1 cellular context compared by ENCODE assay signal in the genomic region with DNA sequence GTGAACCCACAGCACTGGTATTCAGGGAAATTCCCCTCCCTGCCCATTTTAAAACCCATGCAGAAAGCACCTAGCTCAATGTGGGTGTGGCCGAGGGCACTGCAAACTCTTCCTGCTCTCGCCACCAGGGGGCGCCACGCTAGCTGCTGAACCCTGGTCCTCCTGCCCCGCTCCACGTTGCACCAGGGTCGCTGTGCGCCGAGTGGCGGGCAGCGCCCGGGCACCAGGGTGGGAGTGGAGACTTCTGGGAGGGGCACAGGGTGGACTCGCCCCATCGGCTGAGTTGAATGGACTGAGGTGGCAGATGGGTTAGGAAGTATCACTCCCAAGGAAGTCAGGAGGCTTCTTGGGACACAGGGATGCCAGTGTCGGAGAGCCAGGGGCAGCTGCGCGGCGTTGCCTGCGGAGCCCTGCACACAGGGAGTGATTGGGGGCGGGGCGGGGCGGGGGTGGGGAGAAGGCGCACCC.
A peak's percentile ranks its signal among the peaks of the same experiment; 100 is the strongest.
TF ChIP-seq lines count a peak whose summit lies in the region.

No MANE protein-coding gene starts in this region.

TF ChIP-seq in HEK293, 187 proteins besides CTCF, POLR2A, EP300 and RAD21 (continued from another document):
- TF ChIP-seq, protein P1, sequence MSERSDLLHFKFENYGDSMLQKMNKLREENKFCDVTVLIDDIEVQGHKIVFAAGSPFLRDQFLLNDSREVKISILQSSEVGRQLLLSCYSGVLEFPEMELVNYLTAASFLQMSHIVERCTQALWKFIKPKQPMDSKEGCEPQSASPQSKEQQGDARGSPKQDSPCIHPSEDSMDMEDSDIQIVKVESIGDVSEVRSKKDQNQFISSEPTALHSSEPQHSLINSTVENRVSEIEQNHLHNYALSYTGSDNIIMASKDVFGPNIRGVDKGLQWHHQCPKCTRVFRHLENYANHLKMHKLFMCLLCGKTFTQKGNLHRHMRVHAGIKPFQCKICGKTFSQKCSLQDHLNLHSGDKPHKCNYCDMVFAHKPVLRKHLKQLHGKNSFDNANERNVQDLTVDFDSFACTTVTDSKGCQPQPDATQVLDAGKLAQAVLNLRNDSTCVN (tag by site-specific recombination; optimal IDR thresholded peaks at IDR 0.05), result no peak
- TF ChIP-seq ZNF423 (tag by site-specific recombination; IDR thresholded peaks at IDR 0.05) (no peak), ZFP69B (tag by site-specific recombination; IDR thresholded peaks at IDR 0.05) (no peak), ZBTB7A (tag by site-specific recombination; IDR thresholded peaks at IDR 0.05; ENCODE audit: low read depth) (no peak), OVOL3 (tag by site-specific recombination; IDR thresholded peaks at IDR 0.05) (no peak), ZBTB10 (tag by site-specific recombination; IDR thresholded peaks at IDR 0.05) (no peak), ZNF354C (tag by site-specific recombination; IDR thresholded peaks at IDR 0.05; ENCODE audit: borderline replicate concordance, low read depth) (no peak), ZNF221 (tag by site-specific recombination; IDR thresholded peaks at IDR 0.05; ENCODE audit: borderline replicate concordance) (no peak), KLF7 (tag by site-specific recombination; IDR thresholded peaks at IDR 0.05; ENCODE audit: borderline replicate concordance) (peak; percentile 49; the same call in 1 of the 2 replicates), ZNF202 (tag by site-specific recombination; IDR thresholded peaks at IDR 0.05; ENCODE audit: borderline replicate concordance) (no peak), ZNF76 (tag by site-specific recombination; IDR thresholded peaks at IDR 0.05; ENCODE audit: borderline replicate concordance, low read depth) (no peak), ZNF184 (tag by site-specific recombination; IDR thresholded peaks at IDR 0.05) (no peak), ZNF768 (tag by site-specific recombination; IDR thresholded peaks at IDR 0.05) (no peak), ZNF266 (tag by site-specific recombination; IDR thresholded peaks at IDR 0.05; ENCODE audit: low read depth) (no peak), ZNF274 (IDR thresholded peaks at IDR 0.05; ENCODE audit: low read length) (no peak), ZNF274 (tag by site-specific recombination; IDR thresholded peaks at IDR 0.05; ENCODE audit: borderline replicate concordance) (no peak), KLF9 (tag by site-specific recombination; IDR thresholded peaks at IDR 0.05; ENCODE audit: low read depth) (peak; percentile 96), SP3 (tag by site-specific recombination; IDR thresholded peaks at IDR 0.05) (peak; percentile 31), ZNF701 (tag by site-specific recombination; IDR thresholded peaks at IDR 0.05) (no peak), ZNF148 (tag by site-specific recombination; IDR thresholded peaks at IDR 0.05; ENCODE audit: borderline replicate concordance) (no peak), GFI1B (tag by site-specific recombination; IDR thresholded peaks at IDR 0.05) (no peak), ZNF664 (tag by site-specific recombination; IDR thresholded peaks at IDR 0.05) (no peak), KLF8 (tag by site-specific recombination; IDR thresholded peaks at IDR 0.05) (peak; percentile 57; the same call in 1 of the 2 replicates), SP2 (tag by site-specific recombination; IDR thresholded peaks at IDR 0.05) (no peak), ZNF112 (tag by site-specific recombination; IDR thresholded peaks at IDR 0.05) (no peak)
- TF ChIP-seq, protein P2, sequence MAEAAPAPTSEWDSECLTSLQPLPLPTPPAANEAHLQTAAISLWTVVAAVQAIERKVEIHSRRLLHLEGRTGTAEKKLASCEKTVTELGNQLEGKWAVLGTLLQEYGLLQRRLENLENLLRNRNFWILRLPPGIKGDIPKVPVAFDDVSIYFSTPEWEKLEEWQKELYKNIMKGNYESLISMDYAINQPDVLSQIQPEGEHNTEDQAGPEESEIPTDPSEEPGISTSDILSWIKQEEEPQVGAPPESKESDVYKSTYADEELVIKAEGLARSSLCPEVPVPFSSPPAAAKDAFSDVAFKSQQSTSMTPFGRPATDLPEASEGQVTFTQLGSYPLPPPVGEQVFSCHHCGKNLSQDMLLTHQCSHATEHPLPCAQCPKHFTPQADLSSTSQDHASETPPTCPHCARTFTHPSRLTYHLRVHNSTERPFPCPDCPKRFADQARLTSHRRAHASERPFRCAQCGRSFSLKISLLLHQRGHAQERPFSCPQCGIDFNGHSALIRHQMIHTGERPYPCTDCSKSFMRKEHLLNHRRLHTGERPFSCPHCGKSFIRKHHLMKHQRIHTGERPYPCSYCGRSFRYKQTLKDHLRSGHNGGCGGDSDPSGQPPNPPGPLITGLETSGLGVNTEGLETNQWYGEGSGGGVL (tag by site-specific recombination; IDR thresholded peaks at IDR 0.05), result no peak
- TF ChIP-seq, protein P3, sequence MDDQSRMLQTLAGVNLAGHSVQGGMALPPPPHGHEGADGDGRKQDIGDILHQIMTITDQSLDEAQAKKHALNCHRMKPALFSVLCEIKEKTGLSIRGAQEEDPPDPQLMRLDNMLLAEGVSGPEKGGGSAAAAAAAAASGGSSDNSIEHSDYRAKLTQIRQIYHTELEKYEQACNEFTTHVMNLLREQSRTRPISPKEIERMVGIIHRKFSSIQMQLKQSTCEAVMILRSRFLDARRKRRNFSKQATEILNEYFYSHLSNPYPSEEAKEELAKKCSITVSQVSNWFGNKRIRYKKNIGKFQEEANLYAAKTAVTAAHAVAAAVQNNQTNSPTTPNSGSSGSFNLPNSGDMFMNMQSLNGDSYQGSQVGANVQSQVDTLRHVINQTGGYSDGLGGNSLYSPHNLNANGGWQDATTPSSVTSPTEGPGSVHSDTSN (CRISPR knock-in tag; IDR thresholded peaks at IDR 0.05), result no peak
- TF ChIP-seq, protein P4, sequence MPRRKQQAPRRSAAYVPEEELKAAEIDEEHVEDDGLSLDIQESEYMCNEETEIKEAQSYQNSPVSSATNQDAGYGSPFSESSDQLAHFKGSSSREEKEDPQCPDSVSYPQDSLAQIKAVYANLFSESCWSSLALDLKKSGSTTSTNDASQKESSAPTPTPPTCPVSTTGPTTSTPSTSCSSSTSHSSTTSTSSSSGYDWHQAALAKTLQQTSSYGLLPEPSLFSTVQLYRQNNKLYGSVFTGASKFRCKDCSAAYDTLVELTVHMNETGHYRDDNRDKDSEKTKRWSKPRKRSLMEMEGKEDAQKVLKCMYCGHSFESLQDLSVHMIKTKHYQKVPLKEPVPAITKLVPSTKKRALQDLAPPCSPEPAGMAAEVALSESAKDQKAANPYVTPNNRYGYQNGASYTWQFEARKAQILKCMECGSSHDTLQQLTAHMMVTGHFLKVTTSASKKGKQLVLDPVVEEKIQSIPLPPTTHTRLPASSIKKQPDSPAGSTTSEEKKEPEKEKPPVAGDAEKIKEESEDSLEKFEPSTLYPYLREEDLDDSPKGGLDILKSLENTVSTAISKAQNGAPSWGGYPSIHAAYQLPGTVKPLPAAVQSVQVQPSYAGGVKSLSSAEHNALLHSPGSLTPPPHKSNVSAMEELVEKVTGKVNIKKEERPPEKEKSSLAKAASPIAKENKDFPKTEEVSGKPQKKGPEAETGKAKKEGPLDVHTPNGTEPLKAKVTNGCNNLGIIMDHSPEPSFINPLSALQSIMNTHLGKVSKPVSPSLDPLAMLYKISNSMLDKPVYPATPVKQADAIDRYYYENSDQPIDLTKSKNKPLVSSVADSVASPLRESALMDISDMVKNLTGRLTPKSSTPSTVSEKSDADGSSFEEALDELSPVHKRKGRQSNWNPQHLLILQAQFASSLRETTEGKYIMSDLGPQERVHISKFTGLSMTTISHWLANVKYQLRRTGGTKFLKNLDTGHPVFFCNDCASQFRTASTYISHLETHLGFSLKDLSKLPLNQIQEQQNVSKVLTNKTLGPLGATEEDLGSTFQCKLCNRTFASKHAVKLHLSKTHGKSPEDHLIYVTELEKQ (tag by site-specific recombination; IDR thresholded peaks at IDR 0.05; ENCODE audit: borderline replicate concordance), result no peak
- TF ChIP-seq, protein P5, sequence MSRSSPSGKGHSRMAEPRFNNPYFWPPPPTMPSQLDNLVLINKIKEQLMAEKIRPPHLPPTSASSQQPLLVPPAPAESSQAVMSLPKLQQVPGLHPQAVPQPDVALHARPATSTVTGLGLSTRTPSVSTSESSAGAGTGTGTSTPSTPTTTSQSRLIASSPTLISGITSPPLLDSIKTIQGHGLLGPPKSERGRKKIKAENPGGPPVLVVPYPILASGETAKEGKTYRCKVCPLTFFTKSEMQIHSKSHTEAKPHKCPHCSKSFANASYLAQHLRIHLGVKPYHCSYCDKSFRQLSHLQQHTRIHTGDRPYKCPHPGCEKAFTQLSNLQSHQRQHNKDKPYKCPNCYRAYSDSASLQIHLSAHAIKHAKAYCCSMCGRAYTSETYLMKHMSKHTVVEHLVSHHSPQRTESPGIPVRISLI (tag by site-specific recombination; IDR thresholded peaks at IDR 0.05), result no peak
- TF ChIP-seq, protein P6, sequence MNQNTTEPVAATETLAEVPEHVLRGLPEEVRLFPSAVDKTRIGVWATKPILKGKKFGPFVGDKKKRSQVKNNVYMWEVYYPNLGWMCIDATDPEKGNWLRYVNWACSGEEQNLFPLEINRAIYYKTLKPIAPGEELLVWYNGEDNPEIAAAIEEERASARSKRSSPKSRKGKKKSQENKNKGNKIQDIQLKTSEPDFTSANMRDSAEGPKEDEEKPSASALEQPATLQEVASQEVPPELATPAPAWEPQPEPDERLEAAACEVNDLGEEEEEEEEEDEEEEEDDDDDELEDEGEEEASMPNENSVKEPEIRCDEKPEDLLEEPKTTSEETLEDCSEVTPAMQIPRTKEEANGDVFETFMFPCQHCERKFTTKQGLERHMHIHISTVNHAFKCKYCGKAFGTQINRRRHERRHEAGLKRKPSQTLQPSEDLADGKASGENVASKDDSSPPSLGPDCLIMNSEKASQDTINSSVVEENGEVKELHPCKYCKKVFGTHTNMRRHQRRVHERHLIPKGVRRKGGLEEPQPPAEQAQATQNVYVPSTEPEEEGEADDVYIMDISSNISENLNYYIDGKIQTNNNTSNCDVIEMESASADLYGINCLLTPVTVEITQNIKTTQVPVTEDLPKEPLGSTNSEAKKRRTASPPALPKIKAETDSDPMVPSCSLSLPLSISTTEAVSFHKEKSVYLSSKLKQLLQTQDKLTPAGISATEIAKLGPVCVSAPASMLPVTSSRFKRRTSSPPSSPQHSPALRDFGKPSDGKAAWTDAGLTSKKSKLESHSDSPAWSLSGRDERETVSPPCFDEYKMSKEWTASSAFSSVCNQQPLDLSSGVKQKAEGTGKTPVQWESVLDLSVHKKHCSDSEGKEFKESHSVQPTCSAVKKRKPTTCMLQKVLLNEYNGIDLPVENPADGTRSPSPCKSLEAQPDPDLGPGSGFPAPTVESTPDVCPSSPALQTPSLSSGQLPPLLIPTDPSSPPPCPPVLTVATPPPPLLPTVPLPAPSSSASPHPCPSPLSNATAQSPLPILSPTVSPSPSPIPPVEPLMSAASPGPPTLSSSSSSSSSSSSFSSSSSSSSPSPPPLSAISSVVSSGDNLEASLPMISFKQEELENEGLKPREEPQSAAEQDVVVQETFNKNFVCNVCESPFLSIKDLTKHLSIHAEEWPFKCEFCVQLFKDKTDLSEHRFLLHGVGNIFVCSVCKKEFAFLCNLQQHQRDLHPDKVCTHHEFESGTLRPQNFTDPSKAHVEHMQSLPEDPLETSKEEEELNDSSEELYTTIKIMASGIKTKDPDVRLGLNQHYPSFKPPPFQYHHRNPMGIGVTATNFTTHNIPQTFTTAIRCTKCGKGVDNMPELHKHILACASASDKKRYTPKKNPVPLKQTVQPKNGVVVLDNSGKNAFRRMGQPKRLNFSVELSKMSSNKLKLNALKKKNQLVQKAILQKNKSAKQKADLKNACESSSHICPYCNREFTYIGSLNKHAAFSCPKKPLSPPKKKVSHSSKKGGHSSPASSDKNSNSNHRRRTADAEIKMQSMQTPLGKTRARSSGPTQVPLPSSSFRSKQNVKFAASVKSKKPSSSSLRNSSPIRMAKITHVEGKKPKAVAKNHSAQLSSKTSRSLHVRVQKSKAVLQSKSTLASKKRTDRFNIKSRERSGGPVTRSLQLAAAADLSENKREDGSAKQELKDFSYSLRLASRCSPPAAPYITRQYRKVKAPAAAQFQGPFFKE (tag by site-specific recombination; IDR thresholded peaks at IDR 0.05; ENCODE audit: borderline replicate concordance), result no peak
